Comparison of ENCODE assay signal across 11 cellular contexts in genomic region chr9:96937442-96937841, GRCh38. TPM values are rescaled to one million over a fixed set of nuclear protein-coding genes. Genes with fewer than 3 reads are reported as not detected.
DNase-seq lines count a peak whose midpoint lies in the region; ATAC-seq, FAIRE-seq and TF ChIP-seq lines count a peak whose summit lies in the region.
"Not testable (repeated sequence)": the region's sequence is repeated elsewhere in the genome, so short reads cannot be mapped to it uniquely, and the experiment has no call there.
"Had no signal": no experiment of that assay in that cellular context is flagged by ENCODE, and none has a peak within 500 bp of the region (broad histone marks: within the 10 kb centered on the region; RNA-seq: fewer than 3 reads in every experiment).

No MANE protein-coding gene starts in this region.

- H3K4me1 Mint-ChIP-seq in CD4-positive, alpha-beta T cell (ENCODE audit: low read depth); activated T-helper 17 cell treated with anti-CD3 and anti-CD28 coated beads, Interleukin-2, amount 50 U/mL, for 72 hours; glutamatergic neuron (ENCODE audit: low read depth, unreplicated experiment); memory B cell: not testable (repeated sequence)

- TF ChIP-seq CTCF in CD4-positive, alpha-beta T cell (IDR thresholded peaks at IDR 0.05); HCT116 (IDR thresholded peaks at IDR 0.05 in 2 of 3, conservative IDR thresholded peaks at IDR 0.05 in 1 of 3; ENCODE audit: borderline replicate concordance in 1 of 3, insufficient read depth in 1 of 3, low read depth in 2 of 3, low read length in 2 of 3); Panc1 (IDR thresholded peaks at IDR 0.05); K562 (IDR thresholded peaks at IDR 0.05 in 2 of 3, conservative IDR thresholded peaks at IDR 0.05 in 1 of 3; ENCODE audit: insufficient read depth in 2 of 3, low read depth in 1 of 3, low read length in 3 of 3); bronchial epithelial cell (IDR thresholded peaks at IDR 0.05; ENCODE audit: insufficient read depth, low read length, severe bottlenecking); glutamatergic neuron (IDR thresholded peaks at IDR 0.05; ENCODE audit: partially characterized antibody, unreplicated experiment): not testable (repeated sequence)

- not testable (repeated sequence) for H3K4me1 ChIP-seq in HCT116 (ENCODE audit: control insufficient read depth in 1 of 2, insufficient read depth in 2 of 2, low read length in 2 of 2); Panc1 (ENCODE audit: control insufficient read depth, insufficient read depth, low read length); K562 (replicated peaks in 1 of 2; ENCODE audit: control insufficient read depth in 2 of 2, insufficient read depth in 2 of 2, low read length in 2 of 2)

- CTCF ChIA-PET in CD4-positive, alpha-beta T cell (lab: Charles Lee); HCT116 (lab: Charles Lee); Panc1 (lab: Charles Lee); K562 (lab: Yijun Ruan, JAX; ENCODE audit: low intra/inter-chr PET ratio): not testable (repeated sequence)

- not testable (repeated sequence) for DNase-seq in CD4-positive, alpha-beta T cell; HCT116 (ENCODE audit: low read depth, low spot score); Panc1 (ENCODE audit: low read depth, low spot score); K562 (ENCODE audit: extremely low read depth in 1 of 4, low spot score in 3 of 4); bronchial epithelial cell (ENCODE audit: low read depth); glutamatergic neuron; memory B cell (ENCODE audit: low spot score in 2 of 2)

- BruUV-seq in HCT116 (replicated peaks; lab: Mats Ljungman, UMichigan): TSS peak; percentile 16
- not testable (repeated sequence) for BruUV-seq in Panc1 (replicated peaks; lab: Mats Ljungman, UMichigan); K562 (replicated peaks; lab: Mats Ljungman, UMichigan)

- not testable (repeated sequence) for H3K4me2 ChIP-seq in HCT116 (ENCODE audit: low read length); K562 (ENCODE audit: insufficient read depth, low read length)

- H3K27me3 ChIP-seq in CD4-positive, alpha-beta T cell (ENCODE audit: control insufficient read depth, insufficient read depth, low read length); HCT116 (ENCODE audit: insufficient read depth, low read length); Panc1 (ENCODE audit: control insufficient read depth, insufficient read depth, low read length); K562 (ENCODE audit: control insufficient read depth in 2 of 2, insufficient read depth in 2 of 2, low read length in 2 of 2); bronchial epithelial cell (ENCODE audit: control insufficient read depth, insufficient read depth, low read length): not testable (repeated sequence)

- H3K9ac ChIP-seq in HCT116 (ENCODE audit: low read length); K562 (ENCODE audit: insufficient read depth in 1 of 2, low read depth in 2 of 2, low read length in 2 of 2): not testable (repeated sequence)

- FAIRE-seq in K562 (lab: Jason Lieb, UNC): peak; percentile 81
- peak; percentile 87 for FAIRE-seq in bronchial epithelial cell (lab: Jason Lieb, UNC)

- not testable (repeated sequence) for H3K36me3 Mint-ChIP-seq in CD4-positive, alpha-beta T cell (ENCODE audit: low read depth); activated T-helper 17 cell treated with anti-CD3 and anti-CD28 coated beads, Interleukin-2, amount 50 U/mL, for 72 hours (ENCODE audit: low read depth); glutamatergic neuron (ENCODE audit: unreplicated experiment); memory B cell

- not testable (repeated sequence) for H3K9me2 ChIP-seq in HCT116 (ENCODE audit: insufficient read depth)

- not testable (repeated sequence) for TF ChIP-seq POLR2A in HCT116 (IDR thresholded peaks at IDR 0.05; ENCODE audit: borderline replicate concordance, extremely low read depth, insufficient read depth, insufficient read length)
- peak; percentile 55; the same call in 1 of the 2 replicates for TF ChIP-seq POLR2A in K562 (conservative IDR thresholded peaks at IDR 0.05)

- H3K4me3 Mint-ChIP-seq in CD4-positive, alpha-beta T cell: peak overlapping the region; percentile 3
- H3K4me3 Mint-ChIP-seq in activated T-helper 17 cell treated with anti-CD3 and anti-CD28 coated beads, Interleukin-2, amount 50 U/mL, for 72 hours; glutamatergic neuron (ENCODE audit: unreplicated experiment); memory B cell: not testable (repeated sequence)

- in situ Hi-C loops in Panc1 (cut with HindIII; ENCODE audit: low pct_unique_long_range_greater_than_20kb, low sequenced_read_pairs); K562 (cut with MboI): not testable (repeated sequence)

- not testable (repeated sequence) for TF ChIP-seq RAD21 in HCT116 (IDR thresholded peaks at IDR 0.05; ENCODE audit: low read depth); K562 (CRISPR knock-in tag; conservative IDR thresholded peaks at IDR 0.05 in 1 of 2, IDR thresholded peaks at IDR 0.05 in 1 of 2)

- intact Hi-C loops in CD4-positive, alpha-beta T cell (cut with DNase I, micrococcal nuclease); HCT116 (cut with micrococcal nuclease); Panc1 (cut with micrococcal nuclease; ENCODE audit: unreplicated experiment); K562 (cut with micrococcal nuclease): not testable (repeated sequence)

- H3K4me3 ChIP-seq in HCT116 (replicated peaks in 1 of 2; ENCODE audit: low read depth in 1 of 2, low read length in 2 of 2); Panc1 (ENCODE audit: low read depth in 2 of 2, low read length in 2 of 2); K562; bronchial epithelial cell (ENCODE audit: low read depth, low read length): not testable (repeated sequence)

- H3K36me3 ChIP-seq in HCT116 (ENCODE audit: control insufficient read depth in 1 of 2, insufficient read depth in 2 of 2, low read length in 2 of 2); Panc1 (ENCODE audit: control insufficient read depth, insufficient read depth, low read length); K562 (ENCODE audit: control insufficient read depth, insufficient read depth, low read length); bronchial epithelial cell (ENCODE audit: control insufficient read depth, insufficient read depth, low read length): not testable (repeated sequence)

- not testable (repeated sequence) for H3K27ac ChIP-seq in CD4-positive, alpha-beta T cell (ENCODE audit: low read depth, low read length); HCT116 (ENCODE audit: low read depth, low read length); Panc1 (ENCODE audit: low read length); K562 (ENCODE audit: extremely low read depth, low read depth, low read length)

- H3K79me2 ChIP-seq in HCT116 (ENCODE audit: insufficient read depth, low read length); K562 (ENCODE audit: control insufficient read depth, insufficient read depth, low read length): not testable (repeated sequence)

- not testable (repeated sequence) for H4K20me1 ChIP-seq in HCT116 (ENCODE audit: insufficient read depth); K562 (replicated peaks; ENCODE audit: control insufficient read depth, insufficient read depth, low read length)

- H3K9me3 Mint-ChIP-seq in CD4-positive, alpha-beta T cell; activated T-helper 17 cell treated with anti-CD3 and anti-CD28 coated beads, Interleukin-2, amount 50 U/mL, for 72 hours; glutamatergic neuron (ENCODE audit: unreplicated experiment); memory B cell: not testable (repeated sequence)

- 96% methylated on average over 2 of the region's 3 CpGs for WGBS in K562 (ENCODE audit: insufficient coverage, low coverage, missing lambda C conversion rate)

- not testable (repeated sequence) for ATAC-seq in CD4-positive, alpha-beta T cell (ENCODE audit: poor library complexity); HCT116; activated T-helper 17 cell treated with anti-CD3 and anti-CD28 coated beads, Interleukin-2, amount 50 U/mL, for 72 hours (replicated peaks); K562; memory B cell (ENCODE audit: low read depth)
- ATAC-seq in Panc1: peak; percentile 28; the same call in 1 of the 2 replicates

- not testable (repeated sequence) for TF ChIP-seq EP300 in K562 (IDR thresholded peaks at IDR 0.05; ENCODE audit: low read length)

- H3K27ac Mint-ChIP-seq in CD4-positive, alpha-beta T cell: not testable (repeated sequence)
- H3K27ac Mint-ChIP-seq in activated T-helper 17 cell treated with anti-CD3 and anti-CD28 coated beads, Interleukin-2, amount 50 U/mL, for 72 hours: peak overlapping the region; percentile 31
- H3K27ac Mint-ChIP-seq in glutamatergic neuron (ENCODE audit: unreplicated experiment): peak overlapping the region; percentile 75
- peak overlapping the region; percentile 7 for H3K27ac Mint-ChIP-seq in memory B cell

- H2AFZ ChIP-seq in HCT116 (ENCODE audit: low read depth, low read length, poor library complexity, severe bottlenecking); K562 (ENCODE audit: low read depth, low read length): not testable (repeated sequence)

- not testable (repeated sequence) for H3K27me3 Mint-ChIP-seq in CD4-positive, alpha-beta T cell; activated T-helper 17 cell treated with anti-CD3 and anti-CD28 coated beads, Interleukin-2, amount 50 U/mL, for 72 hours; glutamatergic neuron (ENCODE audit: unreplicated experiment); memory B cell

- RAD21 ChIA-PET in HCT116 (lab: Charles Lee; ENCODE audit: low non-redundant PET in 1 of 2, low total read pairs in 2 of 2, uncharacterized antibody in 2 of 2, unreplicated experiment in 2 of 2): not testable (repeated sequence)

- H3K9me3 ChIP-seq in CD4-positive, alpha-beta T cell (ENCODE audit: control insufficient read depth, low read length); HCT116 (ENCODE audit: control insufficient read depth in 1 of 2, insufficient read depth in 1 of 2, low read depth in 1 of 2, low read length in 2 of 2); Panc1 (ENCODE audit: control insufficient read depth, insufficient read depth, low read depth, low read length); K562 (replicated peaks; ENCODE audit: control insufficient read depth, insufficient read depth, low read depth, low read length): not testable (repeated sequence)

- not testable (repeated sequence) for H3K9me1 ChIP-seq in K562 (ENCODE audit: control insufficient read depth, insufficient read depth, low read length)

- POLR2A ChIA-PET in CD4-positive, alpha-beta T cell (lab: Charles Lee); HCT116 (lab: Charles Lee); Panc1 (lab: Charles Lee); K562 (lab: Yijun Ruan, JAX): not testable (repeated sequence)

RNA-seq across cellular contexts. Expression of gene NUTM2G, which starts 8.8 kb away (rescaled TPM):
- not detected for total RNA-seq in CD4-positive, alpha-beta T cell
- not detected for total RNA-seq in HCT116 (2021; ENCODE audit: unreplicated experiment)
- 0.27 and 0.42 TPM in 2 replicates for polyA plus RNA-seq in HCT116 (2012)
- total RNA-seq in Panc1 (2021; ENCODE audit: unreplicated experiment): not detected
- 0.38 TPM for polyA plus RNA-seq in Panc1 (2012; ENCODE audit: insufficient read length)
- not detected for total RNA-seq in activated T-helper 17 cell treated with anti-CD3 and anti-CD28 coated beads, Interleukin-2, amount 50 U/mL, for 72 hours
- not detected in 2 replicates for total RNA-seq in K562 (2011; cell fraction: chromatin; rRNA removed; ENCODE audit: low replicate concordance)
- not detected in 2 replicates for total RNA-seq in K562 (2011; cell fraction: nucleolus; rRNA removed)
- total RNA-seq in K562 (2011; cell fraction: nucleoplasm; rRNA removed): not detected in 2 replicates
- total RNA-seq in K562 (2014; rRNA removed): not detected in 2 replicates
- total RNA-seq in K562 (2014; rRNA removed; fragmentation: Illumina TruSeq; extraction: Trizol): not detected in 2 replicates
- total RNA-seq in K562 (2015; rRNA removed; fragmentation: Illumina TruSeq; extraction: Trizol): not detected in 2 replicates
- not detected in 2 replicates for total RNA-seq in K562 (2021)
- polyA plus RNA-seq in K562 (2011; rRNA removed): not detected in 2 replicates
- polyA plus RNA-seq in K562 (2011; cell fraction: cytosol; rRNA removed): not detected in 2 replicates
- polyA plus RNA-seq in K562 (2011; cell fraction: nucleus; rRNA removed): not detected in 2 replicates
- polyA plus RNA-seq in K562 (2012): 0.65 and 0.69 TPM in 2 replicates
- not detected in 2 replicates for polyA plus RNA-seq in K562 (2014; fragmentation: Illumina TruSeq; extraction: Trizol)
- under 1 TPM; 0.03 TPM for polyA plus RNA-seq in K562 (2014; fragmentation: Nextera tagmentation; extraction: Ambion mirVana)
- not detected in 2 replicates for polyA plus RNA-seq in K562 (2014; rRNA removed)
- polyA minus RNA-seq in K562 (2011; rRNA and poly(A)+ RNA removed): not detected in 2 replicates
- polyA minus RNA-seq in K562 (2011; cell fraction: cytosol; rRNA and poly(A)+ RNA removed): not detected in 2 replicates
- polyA minus RNA-seq in K562 (2011; cell fraction: nucleus; rRNA and poly(A)+ RNA removed): not detected in 2 replicates
- total RNA-seq in bronchial epithelial cell: not detected in 2 replicates
- not detected for total RNA-seq in glutamatergic neuron (ENCODE audit: unreplicated experiment)
- total RNA-seq: A673 had no signal
- polyA plus RNA-seq: AG04450, CD14-positive monocyte had no signal
